20 cellular contexts compared by ENCODE assay signal in the genomic region with DNA sequence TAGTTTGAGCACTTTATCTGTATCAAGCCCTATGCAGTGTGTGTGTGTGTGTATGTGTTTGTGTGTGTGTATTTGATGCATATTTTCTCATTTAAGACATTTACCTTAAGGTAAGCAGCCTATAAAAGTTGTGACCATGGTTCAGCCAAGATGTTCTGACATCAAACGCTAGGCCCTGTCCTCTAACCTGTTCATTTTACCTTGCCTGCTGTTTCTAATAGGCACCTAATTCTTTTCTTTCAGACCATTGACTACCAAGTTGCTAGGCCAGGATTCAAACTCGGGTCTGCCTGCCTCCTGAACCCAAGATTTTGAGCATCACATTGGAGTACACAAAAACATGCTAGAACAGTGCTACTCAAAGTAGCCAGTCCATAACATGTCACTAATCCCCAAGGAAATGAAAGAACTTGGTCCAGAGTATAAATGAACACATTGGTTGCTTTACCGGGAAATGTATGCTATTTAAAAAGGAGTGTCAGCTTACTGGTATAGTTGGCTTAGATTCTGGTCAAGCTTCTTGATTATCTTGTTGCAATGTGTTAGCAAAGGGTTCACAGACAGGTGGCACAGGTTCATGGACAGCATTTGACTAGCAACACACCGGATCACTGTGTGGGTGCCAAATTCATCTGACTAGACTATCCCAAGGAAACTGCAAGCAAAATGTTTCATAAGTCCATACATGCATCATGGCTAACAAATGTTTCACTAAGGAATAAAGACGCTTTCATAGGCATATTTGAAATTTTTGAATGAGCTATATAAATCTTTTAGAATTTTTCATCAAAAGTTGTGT.
A peak's percentile ranks its signal among the peaks of the same experiment; 100 is the strongest.
DNase-seq lines count a peak whose midpoint lies in the region; ATAC-seq lines count a peak whose summit lies in the region.
"Had no signal": no experiment of that assay in that cellular context is flagged by ENCODE, and none has a peak within 500 bp of the region (broad histone marks: within the 10 kb centered on the region; RNA-seq: fewer than 3 reads in every experiment).

No MANE protein-coding gene starts in this region.

- peak; percentile 94 for ATAC-seq in esophagus mucosa
- ATAC-seq: activated T-helper 17 cell treated with anti-CD3 and anti-CD28 coated beads, Interleukin-2, amount 50 U/mL, for 72 hours; gastroesophageal sphincter; psoas muscle; Right ventricle myocardium inferior had no signal

- peak overlapping the region; percentile 56 for H4K91ac ChIP-seq in trophoblast cell (ENCODE audit: low read depth, low read length)

- peaks cover 33% of the 10 kb centered on the region; the same call in 1 of the 2 replicates for H3F3A ChIP-seq in GM23248 (ENCODE audit: insufficient read depth)

- DNase-seq in GM23248 (peak; percentile 49), SJCRH30 (no peak), trophoblast cell (no peak), SHP77 treated with DMSO at 0.1 percent for 48 hours (lab: John Stamatoyannopoulos, UW) (no peak), SIG-M5 (lab: John Stamatoyannopoulos, UW) (no peak)
- DNase-seq in activated CD4-positive, alpha-beta T cell treated with anti-CD3 and anti-CD28 coated beads for 48 hours: no peak
- DNase-seq: activated CD4-positive, alpha-beta T cell treated with anti-CD3 and anti-CD28 coated beads for 4 hours; Caco-2; dorsolateral prefrontal cortex; NCI-H1417; NCI-H524; psoas muscle; T-helper 1 cell had no signal

- H3K4me3 ChIP-seq in GM23248 (no peak overlapping the region), SJCRH30 (no peak overlapping the region), trophoblast cell (ENCODE audit: low read depth, low read length) (no peak overlapping the region)
- H3K4me3 ChIP-seq: cardiac muscle cell, dorsolateral prefrontal cortex, gastroesophageal sphincter, psoas muscle, skin epidermis, tibial nerve had no signal

- no peaks in the 10 kb centered on the region for H3K9me3 ChIP-seq in GM23248 (ENCODE audit: low read depth)
- no peaks in the 10 kb centered on the region for H3K9me3 ChIP-seq in SJCRH30 (replicated peaks)
- H3K9me3 ChIP-seq in trophoblast cell (ENCODE audit: insufficient read depth, low read depth, low read length): no peaks in the 10 kb centered on the region
- H3K9me3 ChIP-seq: gastroesophageal sphincter, psoas muscle, tibial nerve had no signal

- WGBS in GM23248 (ENCODE audit: low coverage in 1 of 2, low lambda C conversion rate in 2 of 2, missing lambda C conversion rate in 2 of 2), 2 experiments: 74 to 83% methylated on average over 5 of the region's 5 CpGs
- WGBS in trophoblast cell (ENCODE audit: extremely low coverage, insufficient coverage, insufficient read length): no CpG with 5 or more reads among the region's 5 CpGs

- peaks cover 62% of the 10 kb centered on the region for H3K4me1 ChIP-seq in GM23248 (ENCODE audit: insufficient read depth)
- peaks cover 60% of the 10 kb centered on the region for H3K4me1 ChIP-seq in SJCRH30
- peaks cover 6 to 8% of the 10 kb centered on the region in 2 experiments for H3K4me1 ChIP-seq in trophoblast cell (ENCODE audit: control insufficient read depth in 1 of 2, insufficient read depth in 2 of 2, low read length in 2 of 2)

- no peaks in the 10 kb centered on the region for H4K20me1 ChIP-seq in GM23248 (ENCODE audit: insufficient read depth)

- H3K36me3 ChIP-seq in GM23248 (ENCODE audit: low read depth) (no peaks in the 10 kb centered on the region), SJCRH30 (no peaks in the 10 kb centered on the region), trophoblast cell (ENCODE audit: control insufficient read depth in 1 of 2, insufficient read depth in 2 of 2, low read length in 2 of 2) (no peaks in the 10 kb centered on the region)
- H3K36me3 ChIP-seq: cardiac muscle cell, gastroesophageal sphincter, tibial nerve had no signal

- no peak overlapping the region for H4K8ac ChIP-seq in trophoblast cell (ENCODE audit: low read depth, low read length)

- in situ Hi-C loops in GM23248 (cut with MboI): no loop called here

- H3K9ac ChIP-seq in GM23248 (no peak overlapping the region), trophoblast cell (ENCODE audit: low read length) (no peak overlapping the region)

- no peaks in the 10 kb centered on the region for H3K27me3 ChIP-seq in GM23248 (replicated peaks; ENCODE audit: insufficient read depth)
- H3K27me3 ChIP-seq in SJCRH30: no peaks in the 10 kb centered on the region
- H3K27me3 ChIP-seq in trophoblast cell (ENCODE audit: insufficient read depth, low read length): no peaks in the 10 kb centered on the region
- H3K27me3 ChIP-seq: cardiac muscle cell, dorsolateral prefrontal cortex, gastroesophageal sphincter, tibial nerve had no signal

- H2AK5ac ChIP-seq in trophoblast cell (ENCODE audit: low read length): no peak overlapping the region

- peaks cover 4% of the 10 kb centered on the region for H3K79me1 ChIP-seq in trophoblast cell (ENCODE audit: low read length)

- H3K4me2 ChIP-seq in GM23248 (ENCODE audit: unreplicated experiment) (no peak overlapping the region), trophoblast cell (ENCODE audit: low read length) (no peak overlapping the region)

- H4K12ac ChIP-seq in trophoblast cell (ENCODE audit: low read depth, low read length): no peak overlapping the region

- H3K18ac ChIP-seq in trophoblast cell (ENCODE audit: low read length): no peak overlapping the region

- H2AFZ ChIP-seq in GM23248 (no peak overlapping the region), trophoblast cell (ENCODE audit: insufficient read depth, low read length, poor library complexity) (no peak overlapping the region)

- H2BK5ac ChIP-seq in trophoblast cell (ENCODE audit: low read depth, low read length, poor library complexity): peak overlapping the region; percentile 27

- H2BK12ac ChIP-seq in trophoblast cell (ENCODE audit: low read length): peak overlapping the region; percentile 93

- H3K27ac ChIP-seq in GM23248 (0 out of 2 replicates have a peak overlapping the region, but pooled peaks have one; percentile 13), SJCRH30 (peak overlapping the region; percentile 49), trophoblast cell (ENCODE audit: low read depth, low read length) (no peak overlapping the region)
- H3K27ac ChIP-seq: cardiac muscle cell, dorsolateral prefrontal cortex, gastroesophageal sphincter, psoas muscle, tibial nerve had no signal

- no peak overlapping the region for H2BK120ac ChIP-seq in trophoblast cell (ENCODE audit: insufficient read depth, low read length, poor library complexity)

- H3K4ac ChIP-seq in trophoblast cell (ENCODE audit: low read depth, low read length): no peak overlapping the region

- no peaks in the 10 kb centered on the region for H3K9me2 ChIP-seq in GM23248 (ENCODE audit: insufficient read depth)

- no peak overlapping the region for H3K14ac ChIP-seq in trophoblast cell (ENCODE audit: low read length)

- H3K79me2 ChIP-seq in GM23248 (ENCODE audit: insufficient read depth) (no peaks in the 10 kb centered on the region), trophoblast cell (ENCODE audit: control insufficient read depth, insufficient read depth, low read length, poor library complexity) (no peaks in the 10 kb centered on the region)

- no peak overlapping the region for H3K23ac ChIP-seq in trophoblast cell (ENCODE audit: low read length)
